In genomic region chr16:21708533-21709115, GRCh38 we compare ENCODE assay signal across 8 cellular contexts. TPM values are rescaled to one million over a fixed set of nuclear protein-coding genes. Genes with fewer than 3 reads are reported as not detected.
A peak's percentile ranks its signal among the peaks of the same experiment; 100 is the strongest.
DNase-seq lines count a peak whose midpoint lies in the region; ATAC-seq lines count a peak whose summit lies in the region.

No MANE protein-coding gene starts in this region.

- H3K36me3 Mint-ChIP-seq in CD4-positive, alpha-beta memory T cell: no peaks in the 10 kb centered on the region
- H3K36me3 Mint-ChIP-seq in naive thymus-derived CD4-positive, alpha-beta T cell: no peaks in the 10 kb centered on the region

- intact Hi-C loops in CD4-positive, alpha-beta memory T cell (cut with micrococcal nuclease): loop anchor here (1.0 kb wide), 2 partner anchors 51 to 124 kb away; no protein-coding TSS in a partner anchor
- intact Hi-C loops in naive thymus-derived CD4-positive, alpha-beta T cell (cut with micrococcal nuclease): loop anchor here (1.0 to 5.0 kb wide), 5 partner anchors 51 to 124 kb away; no protein-coding TSS in a partner anchor

- H3K9ac ChIP-seq in NT2/D1 (ENCODE audit: insufficient read length, low read depth): peak overlapping the region; percentile 17

- peaks cover 0 to 1% of the 10 kb centered on the region in 2 donors for H3K27me3 Mint-ChIP-seq in CD4-positive, alpha-beta memory T cell
- no peaks in the 10 kb centered on the region for H3K27me3 Mint-ChIP-seq in naive thymus-derived CD4-positive, alpha-beta T cell

- peaks cover 7% of the 10 kb centered on the region for H3K4me1 ChIP-seq in CD4-positive, alpha-beta memory T cell (ENCODE audit: insufficient read depth, low read length)
- H3K4me1 ChIP-seq in NT2/D1 (ENCODE audit: insufficient read depth, insufficient read length): no peaks in the 10 kb centered on the region
- H3K4me1 ChIP-seq in naive thymus-derived CD4-positive, alpha-beta T cell (ENCODE audit: control insufficient read depth in 2 of 2, insufficient read depth in 2 of 2, low read length in 2 of 2): peaks cover 0 to 3% of the 10 kb centered on the region in 2 donors

- no peaks in the 10 kb centered on the region for H3K27me3 ChIP-seq in CD4-positive, alpha-beta memory T cell (ENCODE audit: insufficient read depth, low read length)
- H3K27me3 ChIP-seq in NT2/D1 (ENCODE audit: insufficient read depth, insufficient read length): peaks cover 8% of the 10 kb centered on the region
- H3K27me3 ChIP-seq in naive thymus-derived CD4-positive, alpha-beta T cell (ENCODE audit: control insufficient read depth in 2 of 2, insufficient read depth in 2 of 2, low read length in 2 of 2): no peaks in the 10 kb centered on the region

- H3K36me3 ChIP-seq in CD4-positive, alpha-beta memory T cell (ENCODE audit: insufficient read depth, low read length): no peaks in the 10 kb centered on the region
- no peaks in the 10 kb centered on the region for H3K36me3 ChIP-seq in NT2/D1 (ENCODE audit: insufficient read depth, insufficient read length, low read length)
- no peaks in the 10 kb centered on the region for H3K36me3 ChIP-seq in naive thymus-derived CD4-positive, alpha-beta T cell (ENCODE audit: control insufficient read depth in 2 of 3, insufficient read depth in 3 of 3, low read length in 3 of 3)

- no peak overlapping the region for H3K27ac Mint-ChIP-seq in CD4-positive, alpha-beta memory T cell
- peak overlapping the region in 2 of 9 donors; percentile 53 to 59 for H3K27ac Mint-ChIP-seq in naive thymus-derived CD4-positive, alpha-beta T cell

- H3K4me1 Mint-ChIP-seq in CD4-positive, alpha-beta memory T cell: peaks cover 0 to 5% (median 3%) of the 10 kb centered on the region in 4 donors
- peaks cover 0 to 4% (median 3%) of the 10 kb centered on the region in 7 donors for H3K4me1 Mint-ChIP-seq in naive thymus-derived CD4-positive, alpha-beta T cell

- no peak overlapping the region for H3K4me3 Mint-ChIP-seq in CD4-positive, alpha-beta memory T cell
- H3K4me3 Mint-ChIP-seq in naive thymus-derived CD4-positive, alpha-beta T cell: no peak overlapping the region

- no peaks in the 10 kb centered on the region for H3K9me3 Mint-ChIP-seq in CD4-positive, alpha-beta memory T cell
- H3K9me3 Mint-ChIP-seq in naive thymus-derived CD4-positive, alpha-beta T cell: no peaks in the 10 kb centered on the region

- H3K4me3 ChIP-seq in CD4-positive, alpha-beta memory T cell (ENCODE audit: low read length in 2 of 2): no peak overlapping the region
- no peak overlapping the region for H3K4me3 ChIP-seq in NT2/D1 (ENCODE audit: insufficient read length, low read depth)
- no peak overlapping the region for H3K4me3 ChIP-seq in naive thymus-derived CD4-positive, alpha-beta T cell (ENCODE audit: low read length)

- DNase-seq in CD4-positive, alpha-beta memory T cell: peak; percentile 77 to 84 (median 79)
- DNase-seq in HT-29 (ENCODE audit: low spot score) (peak; percentile 84), NT2/D1 (ENCODE audit: low read depth, low spot score) (peak; percentile 44), epidermal melanocyte (ENCODE audit: insufficient read length, low spot score) (peak; percentile 76)
- DNase-seq in activated CD8-positive, alpha-beta memory T cell treated with anti-CD3 and anti-CD28 coated beads, Interleukin-2, amount 50 U/mL, for 24 hours (ENCODE audit: extremely low read depth): peak; percentile 67
- peak; percentile 51 to 87 (median 79) for DNase-seq in naive thymus-derived CD4-positive, alpha-beta T cell
- peak; percentile 33 to 73 for DNase-seq in stimulated activated CD8-positive, alpha-beta memory T cell treated with anti-CD3 and anti-CD28 coated beads, Interleukin-7, amount 100 ng/mL, for 48 hours (ENCODE audit: extremely low read depth in 1 of 2, low read depth in 1 of 2)

- CTCF ChIA-PET in CD4-positive, alpha-beta memory T cell (lab: Charles Lee; ENCODE audit: partially characterized antibody): interaction anchor here (0.7 to 10.0 kb wide), 32 partner anchors 10 to 148 kb away, joined by 3 to 161 read pairs (median 6); partner anchors contain the start of gene IGSF6
- CTCF ChIA-PET in naive thymus-derived CD4-positive, alpha-beta T cell (lab: Charles Lee): interaction anchor here (0.6 to 5.3 kb wide), 12 partner anchors 12 to 125 kb away, joined by 3 to 61 read pairs (median 6); no protein-coding TSS in a partner anchor

- no peaks in the 10 kb centered on the region for H3K9me3 ChIP-seq in CD4-positive, alpha-beta memory T cell (ENCODE audit: control insufficient read depth in 1 of 2, low read length in 2 of 2)
- no peaks in the 10 kb centered on the region for H3K9me3 ChIP-seq in NT2/D1 (ENCODE audit: insufficient read depth, low read length)
- H3K9me3 ChIP-seq in naive thymus-derived CD4-positive, alpha-beta T cell (ENCODE audit: control insufficient read depth in 2 of 3, low read length in 3 of 3): no peaks in the 10 kb centered on the region

- peak; percentile 86 for ATAC-seq in naive thymus-derived CD4-positive, alpha-beta T cell
- ATAC-seq in GM18502 (IDR thresholded peaks at IDR 0.05; ENCODE audit: poor library complexity, unreplicated experiment): no peak

- no peak overlapping the region for H3K27ac ChIP-seq in CD4-positive, alpha-beta memory T cell (ENCODE audit: low read depth, low read length)
- no peak overlapping the region for H3K27ac ChIP-seq in naive thymus-derived CD4-positive, alpha-beta T cell (ENCODE audit: low read depth, low read length)

- POLR2A ChIA-PET in CD4-positive, alpha-beta memory T cell (lab: Charles Lee; ENCODE audit: partially characterized antibody): interaction anchor here (0.6 to 2.1 kb wide), 4 partner anchors 52 to 480 kb away, joined by 3 to 9 read pairs (median 4); no protein-coding TSS in a partner anchor
- POLR2A ChIA-PET in naive thymus-derived CD4-positive, alpha-beta T cell (lab: Charles Lee): interaction anchor here (0.7 to 1.4 kb wide), 3 partner anchors 49 to 70 kb away, joined by 3 read pairs; no protein-coding TSS in a partner anchor

RNA-seq across cellular contexts. Expression of gene OTOA, which starts 44.9 kb away (rescaled TPM):
- under 1 TPM; 0.11 to 0.17 TPM for total RNA-seq in CD4-positive, alpha-beta memory T cell
- not detected for polyA plus RNA-seq in CD4-positive, alpha-beta memory T cell
- total RNA-seq in HT-29 (2014; rRNA removed; shearing (Covaris generic)): 0.05 and 0.08 TPM in 2 replicates
- under 1 TPM in 4 of 5 experiments, not detected in 1; 0.07 to 0.17 (median 0.13) TPM for total RNA-seq in naive thymus-derived CD4-positive, alpha-beta T cell
- polyA plus RNA-seq in naive thymus-derived CD4-positive, alpha-beta T cell: under 1 TPM in 1 of 2 donors, not detected in 1; 0.04 TPM

RNA-seq across cellular contexts. Expression of gene IGSF6, which starts 56.2 kb away (rescaled TPM):
- 1 to 10 TPM; 3.9 to 5.1 TPM for total RNA-seq in CD4-positive, alpha-beta memory T cell
- polyA plus RNA-seq in CD4-positive, alpha-beta memory T cell: under 1 TPM; 0.13 to 0.31 TPM
- not detected in 2 replicates for total RNA-seq in HT-29 (2014; rRNA removed; shearing (Covaris generic))
- 10 to 100 TPM in 1 of 5 experiments, 1 to 10 TPM in 3, under 1 TPM in 1; 0.94 to 25.7 (median 2.7) TPM for total RNA-seq in naive thymus-derived CD4-positive, alpha-beta T cell
- under 1 TPM; 0.33 to 0.41 TPM for polyA plus RNA-seq in naive thymus-derived CD4-positive, alpha-beta T cell
